Comparison of ENCODE assay signal across 8 cellular contexts in the genomic region with DNA sequence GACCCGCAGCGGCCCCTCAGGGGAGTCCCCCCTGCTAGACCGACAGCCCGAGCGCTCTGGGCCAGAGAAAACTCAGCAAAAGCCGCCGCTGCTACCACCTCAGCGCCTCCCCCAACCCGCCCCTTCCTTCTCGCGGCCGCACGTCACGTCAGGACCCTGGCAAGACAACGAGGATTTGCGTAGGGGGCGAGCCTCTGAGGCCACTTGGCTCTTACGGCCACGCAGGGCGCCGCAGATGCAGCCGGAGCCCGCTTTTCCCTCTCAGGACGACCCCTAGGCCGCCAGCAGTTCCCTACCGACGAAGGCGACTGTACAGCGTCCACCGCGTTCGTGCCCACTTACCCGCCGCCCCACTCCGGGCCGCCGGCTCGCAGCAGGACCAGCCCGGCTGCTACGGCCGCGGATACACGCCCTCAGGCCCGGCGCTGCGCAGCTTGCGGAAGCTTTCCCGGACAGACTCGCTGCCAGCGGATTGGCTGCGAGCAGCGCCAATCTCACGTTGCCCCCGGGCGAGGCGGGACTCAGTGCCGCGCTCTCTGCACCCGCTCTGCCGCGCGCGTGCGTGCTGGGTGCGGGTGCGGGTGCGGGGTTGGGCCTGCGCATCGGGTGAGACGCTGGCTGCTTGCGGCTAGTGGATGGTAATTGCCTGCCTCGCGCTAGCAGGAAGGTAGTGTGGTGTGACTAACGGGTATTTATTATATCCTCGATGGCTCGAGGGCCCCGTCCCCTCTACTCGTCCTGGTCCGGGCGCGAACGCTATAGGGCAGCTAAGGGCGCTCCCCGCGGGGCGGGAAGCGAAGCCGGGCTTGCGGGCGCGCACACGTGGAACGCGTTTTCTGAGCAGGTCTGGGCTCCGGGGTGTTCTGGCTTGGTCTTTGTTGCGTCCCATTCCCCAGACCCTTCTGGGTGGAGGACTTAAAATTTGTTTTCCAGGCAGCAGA. TPM values are rescaled to one million over a fixed set of nuclear protein-coding genes. Genes with fewer than 3 reads are reported as not detected.
DNase-seq lines count a peak whose midpoint lies in the region; ATAC-seq, FAIRE-seq and TF ChIP-seq lines count a peak whose summit lies in the region.

A gene with protein sequence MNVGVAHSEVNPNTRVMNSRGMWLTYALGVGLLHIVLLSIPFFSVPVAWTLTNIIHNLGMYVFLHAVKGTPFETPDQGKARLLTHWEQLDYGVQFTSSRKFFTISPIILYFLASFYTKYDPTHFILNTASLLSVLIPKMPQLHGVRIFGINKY (minus strand): TSS at position 413 of the 941 bp plus-strand sequence. CDS start 1,744 bp downstream, outside the sequence.
A gene (plus strand): TSS at position 524 of the 941 bp plus-strand sequence. CDS start 7,360 bp downstream, outside the sequence.

- no peak for TF ChIP-seq CTCF in AG09309 (IDR thresholded peaks at IDR 0.05; ENCODE audit: control insufficient read depth, insufficient read depth, low read depth, low read length, missing control alignments)
- TF ChIP-seq CTCF in WTC11 (IDR thresholded peaks at IDR 0.05) = no peak
- no peak for TF ChIP-seq CTCF in bronchial epithelial cell (IDR thresholded peaks at IDR 0.05; ENCODE audit: insufficient read depth, low read length, severe bottlenecking)

- peaks cover 0 to 6% of the 10 kb centered on the region in 2 donors for H3K4me1 ChIP-seq in small intestine (ENCODE audit: control insufficient read depth in 2 of 2, insufficient read depth in 1 of 2, low read depth in 1 of 2, low read length in 1 of 2)

- peak within 1 kb of the TSS; percentile 82 for H3K4me3 Mint-ChIP-seq in WTC11

- H3K27me3 Mint-ChIP-seq in WTC11 (ENCODE audit: low read depth) = no peaks in the 10 kb centered on the region

- no peaks in the 10 kb centered on the region for H3K9me3 ChIP-seq in small intestine (ENCODE audit: control insufficient read depth, low read depth)

- peak within 1 kb of the TSS; percentile 88 to 97 for H3K27ac ChIP-seq in small intestine (ENCODE audit: low read depth in 1 of 2, low read length in 1 of 2)

- ATAC-seq in GM19023 (IDR thresholded peaks at IDR 0.05; ENCODE audit: unreplicated experiment) (peak; percentile 94), HG03196 (IDR thresholded peaks at IDR 0.05; ENCODE audit: unreplicated experiment) (peak; percentile 97), WTC11 (peak; percentile 95)

- CTCF ChIA-PET in WTC11 (lab: Charles Lee) = interaction anchor here (1.0 to 1.9 kb wide), 3 partner anchors 21 to 107 kb away, joined by 3 to 13 read pairs (median 4); a partner anchor contains a TSS

- H3K36me3 ChIP-seq in bronchial epithelial cell (ENCODE audit: control insufficient read depth, insufficient read depth, low read length) (peaks cover 6% of the 10 kb centered on the region), small intestine (ENCODE audit: control insufficient read depth in 2 of 2, insufficient read depth in 2 of 2, low read length in 2 of 2) (no peaks in the 10 kb centered on the region)

- no peaks in the 10 kb centered on the region for H3K9me3 Mint-ChIP-seq in WTC11

- DNase-seq in AG09309 (ENCODE audit: low read depth) (peak; percentile 82), NCI-H226 (peak; percentile 96), WTC11 (ENCODE audit: low spot score) (peak; percentile 93), bronchial epithelial cell (ENCODE audit: low read depth) (peak; percentile 88), iPS-NIHi11 (ENCODE audit: low spot score) (peak; percentile 95), small intestine (peak; percentile 96)

- 0% methylated on average over 85 to 96 of the region's 96 CpGs for WGBS in small intestine, 3 donors

- FAIRE-seq in bronchial epithelial cell (lab: Jason Lieb, UNC) (peak; percentile 18), small intestine (lab: Jason Lieb, UNC) (no peak)

- H3K27ac Mint-ChIP-seq in WTC11 = peak within 1 kb of the TSS; percentile 92

- peaks cover 30% of the 10 kb centered on the region for H3K4me1 Mint-ChIP-seq in WTC11

- no peaks in the 10 kb centered on the region for H3K27me3 ChIP-seq in bronchial epithelial cell (ENCODE audit: control insufficient read depth, insufficient read depth, low read length)
- no peaks in the 10 kb centered on the region for H3K27me3 ChIP-seq in small intestine (ENCODE audit: control insufficient read depth in 2 of 2, insufficient read depth in 2 of 2, low read length in 2 of 2)

- H3K36me3 Mint-ChIP-seq in WTC11 = peaks cover 41% of the 10 kb centered on the region

- peak within 1 kb of the TSS; percentile 88 for H3K4me3 ChIP-seq in AG09309 (ENCODE audit: control insufficient read depth, low read depth, low read length)
- H3K4me3 ChIP-seq in bronchial epithelial cell (ENCODE audit: low read depth, low read length) = peak within 1 kb of the TSS; percentile 97
- peak within 1 kb of the TSS; percentile 81 to 84 for H3K4me3 ChIP-seq in small intestine (ENCODE audit: low read depth in 1 of 2, low read length in 2 of 2)

- POLR2A ChIA-PET in WTC11 (lab: Charles Lee) = interaction anchor here (0.9 to 1.9 kb wide), 3 partner anchors 18 to 123 kb away, joined by 3 to 15 read pairs (median 4); a partner anchor contains a TSS

TF ChIP-seq in WTC11, 78 proteins besides CTCF, POLR2A, EP300 and RAD21 (continues in another document):
- TF ChIP-seq CBFB (CRISPR knock-in tag; IDR thresholded peaks at IDR 0.05; ENCODE audit: low read depth) = peak; percentile 69; the same call in 1 of the 2 replicates
- TF ChIP-seq CREM (CRISPR knock-in tag; IDR thresholded peaks at IDR 0.05) = peak; percentile 81; the same call in 1 of the 2 replicates
- peak; percentile 52; the same call in 1 of the 2 replicates for TF ChIP-seq TEAD4 (CRISPR knock-in tag; IDR thresholded peaks at IDR 0.05)
- peak; percentile 52; the same call in 1 of the 2 replicates for TF ChIP-seq ZNF219 (CRISPR knock-in tag; IDR thresholded peaks at IDR 0.05; ENCODE audit: borderline replicate concordance)
- TF ChIP-seq, protein P1, sequence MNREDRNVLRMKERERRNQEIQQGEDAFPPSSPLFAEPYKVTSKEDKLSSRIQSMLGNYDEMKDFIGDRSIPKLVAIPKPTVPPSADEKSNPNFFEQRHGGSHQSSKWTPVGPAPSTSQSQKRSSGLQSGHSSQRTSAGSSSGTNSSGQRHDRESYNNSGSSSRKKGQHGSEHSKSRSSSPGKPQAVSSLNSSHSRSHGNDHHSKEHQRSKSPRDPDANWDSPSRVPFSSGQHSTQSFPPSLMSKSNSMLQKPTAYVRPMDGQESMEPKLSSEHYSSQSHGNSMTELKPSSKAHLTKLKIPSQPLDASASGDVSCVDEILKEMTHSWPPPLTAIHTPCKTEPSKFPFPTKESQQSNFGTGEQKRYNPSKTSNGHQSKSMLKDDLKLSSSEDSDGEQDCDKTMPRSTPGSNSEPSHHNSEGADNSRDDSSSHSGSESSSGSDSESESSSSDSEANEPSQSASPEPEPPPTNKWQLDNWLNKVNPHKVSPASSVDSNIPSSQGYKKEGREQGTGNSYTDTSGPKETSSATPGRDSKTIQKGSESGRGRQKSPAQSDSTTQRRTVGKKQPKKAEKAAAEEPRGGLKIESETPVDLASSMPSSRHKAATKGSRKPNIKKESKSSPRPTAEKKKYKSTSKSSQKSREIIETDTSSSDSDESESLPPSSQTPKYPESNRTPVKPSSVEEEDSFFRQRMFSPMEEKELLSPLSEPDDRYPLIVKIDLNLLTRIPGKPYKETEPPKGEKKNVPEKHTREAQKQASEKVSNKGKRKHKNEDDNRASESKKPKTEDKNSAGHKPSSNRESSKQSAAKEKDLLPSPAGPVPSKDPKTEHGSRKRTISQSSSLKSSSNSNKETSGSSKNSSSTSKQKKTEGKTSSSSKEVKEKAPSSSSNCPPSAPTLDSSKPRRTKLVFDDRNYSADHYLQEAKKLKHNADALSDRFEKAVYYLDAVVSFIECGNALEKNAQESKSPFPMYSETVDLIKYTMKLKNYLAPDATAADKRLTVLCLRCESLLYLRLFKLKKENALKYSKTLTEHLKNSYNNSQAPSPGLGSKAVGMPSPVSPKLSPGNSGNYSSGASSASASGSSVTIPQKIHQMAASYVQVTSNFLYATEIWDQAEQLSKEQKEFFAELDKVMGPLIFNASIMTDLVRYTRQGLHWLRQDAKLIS (CRISPR knock-in tag; IDR thresholded peaks at IDR 0.05; ENCODE audit: borderline replicate concordance) = no peak
- TF ChIP-seq TCF7 (CRISPR knock-in tag; IDR thresholded peaks at IDR 0.05; ENCODE audit: low read depth) = 0 out of 2 replicates have a peak, but pooled peaks have one; percentile 67
- TF ChIP-seq, protein P2, sequence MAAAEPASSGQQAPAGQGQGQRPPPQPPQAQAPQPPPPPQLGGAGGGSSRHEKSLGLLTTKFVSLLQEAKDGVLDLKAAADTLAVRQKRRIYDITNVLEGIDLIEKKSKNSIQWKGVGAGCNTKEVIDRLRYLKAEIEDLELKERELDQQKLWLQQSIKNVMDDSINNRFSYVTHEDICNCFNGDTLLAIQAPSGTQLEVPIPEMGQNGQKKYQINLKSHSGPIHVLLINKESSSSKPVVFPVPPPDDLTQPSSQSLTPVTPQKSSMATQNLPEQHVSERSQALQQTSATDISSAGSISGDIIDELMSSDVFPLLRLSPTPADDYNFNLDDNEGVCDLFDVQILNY (CRISPR knock-in tag; IDR thresholded peaks at IDR 0.05) = peak; percentile 93
- peak; percentile 94; the same call in 1 of the 2 replicates for TF ChIP-seq FOXP1 (CRISPR knock-in tag; IDR thresholded peaks at IDR 0.05; ENCODE audit: borderline replicate concordance)
- TF ChIP-seq CREB1 (CRISPR knock-in tag; IDR thresholded peaks at IDR 0.05) = 0 out of 2 replicates have a peak, but pooled peaks have one; percentile 46
- peak; percentile 52; the same call in 1 of the 2 replicates for TF ChIP-seq GABPB1 (CRISPR knock-in tag; IDR thresholded peaks at IDR 0.05)
- TF ChIP-seq, protein P3, sequence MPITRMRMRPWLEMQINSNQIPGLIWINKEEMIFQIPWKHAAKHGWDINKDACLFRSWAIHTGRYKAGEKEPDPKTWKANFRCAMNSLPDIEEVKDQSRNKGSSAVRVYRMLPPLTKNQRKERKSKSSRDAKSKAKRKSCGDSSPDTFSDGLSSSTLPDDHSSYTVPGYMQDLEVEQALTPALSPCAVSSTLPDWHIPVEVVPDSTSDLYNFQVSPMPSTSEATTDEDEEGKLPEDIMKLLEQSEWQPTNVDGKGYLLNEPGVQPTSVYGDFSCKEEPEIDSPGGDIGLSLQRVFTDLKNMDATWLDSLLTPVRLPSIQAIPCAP (CRISPR knock-in tag; IDR thresholded peaks at IDR 0.05) = peak; percentile 84

RNA-seq across cellular contexts. Expression of the first gene that starts in this region (rescaled TPM):
- total RNA-seq in WTC11 (2021) (38.4 to 40.1 TPM (median 39.9 TPM) in 3 replicates), bronchial epithelial cell (38.9 and 46.9 TPM in 2 replicates)
- 10 to 100 TPM; 44.8 to 69.8 (median 45.1) TPM for polyA plus RNA-seq in small intestine

RNA-seq across cellular contexts. Expression of the second gene that starts in this region (rescaled TPM):
- total RNA-seq in WTC11 (2021) (49.8 to 74.5 TPM (median 69.5 TPM) in 3 replicates), bronchial epithelial cell (22.3 and 22.6 TPM in 2 replicates)
- 1 to 10 TPM; 2.4 to 8.9 (median 8.4) TPM for polyA plus RNA-seq in small intestine

Comparison
In these comparisons a context has a peak if more than half of its experiments do, and no peak if none do; other contexts are left out.
1. Peak in every context shown above with its lines: DNase-seq, ATAC-seq, H3K4me3 ChIP-seq and H3K27ac ChIP-seq.